Comparison of ENCODE assay signal across 8 cellular contexts in genomic region chr1:223531742-223532341, GRCh38.
DNase-seq lines count a peak whose midpoint lies in the region; ATAC-seq and TF ChIP-seq lines count a peak whose summit lies in the region.

No MANE protein-coding gene starts in this region.

- H3K36me3 ChIP-seq in DND-41 (ENCODE audit: insufficient read depth, low read length) (no peaks in the 10 kb centered on the region), HEK293 (ENCODE audit: control insufficient read depth in 2 of 2, insufficient read depth in 1 of 2, low read length in 2 of 2) (no peaks in the 10 kb centered on the region), gastroesophageal sphincter (no peaks in the 10 kb centered on the region)

- H3K4me3 Mint-ChIP-seq in nephron progenitor cell, result no peak overlapping the region

- H3K4me1 ChIP-seq in DND-41 (ENCODE audit: insufficient read depth, low read length), result no peaks in the 10 kb centered on the region
- H3K4me1 ChIP-seq in HEK293 (ENCODE audit: control insufficient read depth, insufficient read depth, low read length), result no peaks in the 10 kb centered on the region
- no peaks in the 10 kb centered on the region for H3K4me1 ChIP-seq in gastroesophageal sphincter

- H4K20me1 ChIP-seq in DND-41 (ENCODE audit: insufficient read depth, low read length), result no peaks in the 10 kb centered on the region

- POLR2A ChIA-PET in HEK293 (lab: Yijun Ruan, JAX), result no interaction called here

- H3K9ac ChIP-seq in DND-41 (ENCODE audit: low read depth, low read length), result no peak overlapping the region

- DNase-seq in DND-41, result peak; percentile 64
- DNase-seq in NCI-H345 (lab: John Stamatoyannopoulos, UW), result peak; percentile 50
- DNase-seq in activated CD4-positive, alpha-beta T cell treated with anti-CD3 and anti-CD28 coated beads, Interleukin-2, amount 50 U/mL, for 4 hours, result peak; percentile 34 to 40
- DNase-seq in nephron progenitor cell, result peak; percentile 73
- peak; percentile 53 for DNase-seq in ureter (ENCODE audit: low spot score)

- no peak overlapping the region for H3K27ac Mint-ChIP-seq in nephron progenitor cell

- H3K36me3 Mint-ChIP-seq in nephron progenitor cell (ENCODE audit: low read depth), result no peaks in the 10 kb centered on the region

- no peaks in the 10 kb centered on the region for H3K9me3 ChIP-seq in DND-41 (ENCODE audit: insufficient read depth, low read length, severe bottlenecking)
- H3K9me3 ChIP-seq in HEK293 (ENCODE audit: control insufficient read depth, insufficient read depth, low read depth, low read length), result no peaks in the 10 kb centered on the region
- H3K9me3 ChIP-seq in gastroesophageal sphincter, result peaks cover 0 to 14% (median 0%) of the 10 kb centered on the region in 3 donors

- H3K4me3 ChIP-seq in DND-41 (ENCODE audit: low read depth in 1 of 2, low read length in 2 of 2) (no peak overlapping the region), HEK293 (ENCODE audit: low read depth, low read length) (no peak overlapping the region), gastroesophageal sphincter (no peak overlapping the region)

- peaks cover 11% of the 10 kb centered on the region for H3K4me1 Mint-ChIP-seq in nephron progenitor cell

- CTCF ChIA-PET in HEK293 (lab: Yijun Ruan, JAX), result interaction anchor here (0.6 to 4.1 kb wide), 37 partner anchors 8 to 851 kb away, joined by 3 to 52 read pairs (median 4); no protein-coding TSS in a partner anchor

- H3K27ac ChIP-seq in DND-41 (ENCODE audit: low read length), result no peak overlapping the region
- no peak overlapping the region for H3K27ac ChIP-seq in HEK293 (ENCODE audit: extremely low read depth, low read depth, low read length)
- H3K27ac ChIP-seq in gastroesophageal sphincter, result no peak overlapping the region

- WGBS in gastroesophageal sphincter (ENCODE audit: low coverage in 1 of 2), 2 donors, result 62 to 64% methylated on average over 7 to 9 of the region's 11 CpGs

- peak; percentile 85 for ATAC-seq in DND-41 (ENCODE audit: insufficient read depth, low read depth)
- ATAC-seq in esophagus mucosa, result peak; percentile 46
- no peak for ATAC-seq in gastroesophageal sphincter

- H3K27me3 ChIP-seq in DND-41 (ENCODE audit: insufficient read depth, low read length, poor library complexity) (peaks cover 9% of the 10 kb centered on the region), gastroesophageal sphincter (no peaks in the 10 kb centered on the region)

- no peak overlapping the region for H2AFZ ChIP-seq in DND-41 (ENCODE audit: low read depth, low read length)

- TF ChIP-seq POLR2A in gastroesophageal sphincter (IDR thresholded peaks at IDR 0.05), result no peak

- no peak for TF ChIP-seq EP300 in gastroesophageal sphincter (IDR thresholded peaks at IDR 0.05)

- TF ChIP-seq CTCF in DND-41 (IDR thresholded peaks at IDR 0.05; ENCODE audit: borderline replicate concordance, extremely low read depth, low read length, poor library complexity, severe bottlenecking), result peak; percentile 85
- TF ChIP-seq CTCF in HEK293 (tag by site-specific recombination; IDR thresholded peaks at IDR 0.05), result peak; percentile 76; the same call in 1 of the 2 replicates
- peak; percentile 66 for TF ChIP-seq CTCF in nephron progenitor cell (IDR thresholded peaks at IDR 0.05)
- peak in 1 of 4 experiments; percentile 39 for TF ChIP-seq CTCF in gastroesophageal sphincter (IDR thresholded peaks at IDR 0.05)

- peaks cover 28% of the 10 kb centered on the region for H3K27me3 Mint-ChIP-seq in nephron progenitor cell (ENCODE audit: low read depth, poor library complexity)

- no peak overlapping the region for H3K4me2 ChIP-seq in DND-41 (ENCODE audit: insufficient read depth, low read length)

- H3K79me2 ChIP-seq in DND-41 (ENCODE audit: insufficient read depth, low read length), result no peaks in the 10 kb centered on the region

- H3K9me3 Mint-ChIP-seq in nephron progenitor cell, result peaks cover 16% of the 10 kb centered on the region

TF ChIP-seq in HEK293, 187 proteins besides CTCF, POLR2A, EP300 and RAD21 (continues in another document):
- TF ChIP-seq ZBTB17 (tag by site-specific recombination; IDR thresholded peaks at IDR 0.05) (peak; percentile 64), ZNF514 (tag by site-specific recombination; IDR thresholded peaks at IDR 0.05) (no peak), ZNF660 (tag by site-specific recombination; IDR thresholded peaks at IDR 0.05) (peak; percentile 49; the same call in 1 of the 2 replicates), REST (tag by site-specific recombination; IDR thresholded peaks at IDR 0.05) (no peak), ZNF639 (tag by site-specific recombination; IDR thresholded peaks at IDR 0.05) (no peak), ZNF555 (tag by site-specific recombination; conservative IDR thresholded peaks at IDR 0.05) (no peak), ZNF221 (tag by site-specific recombination; IDR thresholded peaks at IDR 0.05; ENCODE audit: borderline replicate concordance) (no peak), ZNF544 (tag by site-specific recombination; IDR thresholded peaks at IDR 0.05) (no peak), ZNF704 (tag by site-specific recombination; IDR thresholded peaks at IDR 0.05) (no peak), ZNF140 (tag by site-specific recombination; IDR thresholded peaks at IDR 0.05) (no peak), REPIN1 (tag by site-specific recombination; IDR thresholded peaks at IDR 0.05; ENCODE audit: low read depth) (no peak), ZBTB26 (tag by site-specific recombination; optimal IDR thresholded peaks at IDR 0.05) (no peak), ZFHX2 (tag by site-specific recombination; conservative IDR thresholded peaks at IDR 0.05) (peak; percentile 87), ZNF274 (IDR thresholded peaks at IDR 0.05; ENCODE audit: low read length) (no peak), ZNF274 (tag by site-specific recombination; IDR thresholded peaks at IDR 0.05; ENCODE audit: borderline replicate concordance) (no peak)
